19 cellular contexts compared by ENCODE assay signal in genomic region chr21:36477001-36477400, GRCh38. TPM values are rescaled to one million over a fixed set of nuclear protein-coding genes. Genes with fewer than 3 reads are reported as not detected.
"Had no signal": no experiment of that assay in that cellular context is flagged by ENCODE, and none has a peak within 500 bp of the region (broad histone marks: within the 10 kb centered on the region; RNA-seq: fewer than 3 reads in every experiment).

No MANE protein-coding gene starts in this region.

- H3K27me3 ChIP-seq: adrenal gland, ascending aorta, breast epithelium, neutrophil, ovary, right atrium auricular region, testis had no signal

- ATAC-seq: left lobe of liver; stimulated activated memory B cell treated with anti-CD40 and anti-IgM and Interleukin-4, amounts not matched to agents 10 μg/mL and 1 μg/mL and 100 μg/mL, for 72 hours had no signal

- H3K9me3 ChIP-seq: adrenal gland, ascending aorta, breast epithelium, neutrophil, ovary, psoas muscle, right atrium auricular region, testis had no signal

- FAIRE-seq: TTC549 had no signal

- H3K27ac ChIP-seq: adrenal gland, ascending aorta, breast epithelium, coronary artery, neutrophil, ovary, psoas muscle, SK-N-MC, testis had no signal

- H3K4me3 ChIP-seq: adrenal gland, ascending aorta, breast epithelium, coronary artery, ovary, psoas muscle, right atrium auricular region, SK-N-MC, testis had no signal

- H3K36me3 ChIP-seq: adrenal gland, ascending aorta, breast epithelium, neutrophil, ovary, right atrium auricular region had no signal

- DNase-seq: activated T-cell treated with anti-CD3 and anti-CD28 coated beads, Interleukin-2, amount 50 U/mL, for 1 hour; adrenal gland; endodermal cell; immature natural killer cell; ovary; psoas muscle; stimulated activated CD4-positive, alpha-beta T cell treated with anti-CD3 and anti-CD28 coated beads, Interleukin-15, amount 100 ng/mL, for 24 hours; testis had no signal

- H3K4me1 ChIP-seq: adrenal gland, ascending aorta, breast epithelium, right atrium auricular region had no signal

RNA-seq across cellular contexts. Expression of gene CLDN14, which starts 2.9 kb away (rescaled TPM):
- total RNA-seq: adrenal gland, ascending aorta, breast epithelium, endodermal cell, fibroblast of villous mesenchyme, mononuclear cell, ovary, psoas muscle, right atrium auricular region had no signal
- polyA plus RNA-seq: adrenal gland, immature natural killer cell had no signal
